ENCODE assay signal across 1 cellular context in genomic region chr6:133764011-133764812, GRCh38.
TF ChIP-seq lines count a peak whose summit lies in the region.

No MANE protein-coding gene starts in this region.

TF ChIP-seq in HCT116, 20 proteins besides CTCF, POLR2A, EP300 and RAD21 (continued from another document):
- TF ChIP-seq EGR1 (IDR thresholded peaks at IDR 0.05; ENCODE audit: low read depth) (no peak), ZBTB33 (IDR thresholded peaks at IDR 0.05; ENCODE audit: extremely low read depth, insufficient replicate concordance, low read length) (no peak), CBX3 (IDR thresholded peaks at IDR 0.05; ENCODE audit: low read depth) (no peak), EZH2 (IDR thresholded peaks at IDR 0.05) (no peak), SIN3A (IDR thresholded peaks at IDR 0.05; ENCODE audit: low read depth) (no peak), TCF7L2 (IDR thresholded peaks at IDR 0.05; ENCODE audit: borderline replicate concordance, extremely low read depth, insufficient read depth, insufficient read length) (no peak)
